In the genomic region with DNA sequence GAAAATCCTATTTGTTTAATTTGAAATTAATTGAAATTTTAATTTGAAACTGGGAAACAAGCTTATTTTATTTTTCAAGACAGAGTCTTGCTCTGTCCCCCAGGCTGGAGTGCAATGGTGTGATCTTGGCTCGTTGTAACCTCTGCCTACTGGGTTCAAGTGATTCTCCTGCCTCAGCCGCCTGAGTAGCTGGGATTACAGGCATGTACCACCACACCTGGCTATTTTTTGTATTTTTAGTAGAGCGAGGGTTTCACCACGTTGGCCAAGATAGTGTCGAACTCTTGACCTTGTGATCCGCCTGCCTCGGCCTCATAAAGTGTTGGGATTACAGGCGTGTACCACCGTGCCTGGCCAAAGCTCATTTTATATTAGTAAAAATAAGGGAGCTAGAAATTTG, we compare ENCODE assay signal across 9 cellular contexts. TPM values are rescaled to one million over a fixed set of nuclear protein-coding genes. Genes with fewer than 3 reads are reported as not detected.
DNase-seq lines count a peak whose midpoint lies in the region; ATAC-seq and TF ChIP-seq lines count a peak whose summit lies in the region.
"Had no signal": no experiment of that assay in that cellular context is flagged by ENCODE, and none has a peak within 500 bp of the region (broad histone marks: within the 10 kb centered on the region; RNA-seq: fewer than 3 reads in every experiment).

No MANE protein-coding gene starts in this region.

- peak overlapping the region; percentile 8 for H3K4me2 ChIP-seq in Karpas-422 (ENCODE audit: low read depth, low read length, poor library complexity, severe bottlenecking)

- no peak for ATAC-seq in natural killer cell
- ATAC-seq in GM19035 (IDR thresholded peaks at IDR 0.05; ENCODE audit: unreplicated experiment) = no peak

- POLR2A ChIA-PET in AG04450 (lab: Yijun Ruan, JAX) = interaction anchor here (1.1 to 3.3 kb wide), 5 partner anchors 8 to 80 kb away, joined by 3 to 22 read pairs (median 4); partner anchors contain the start of gene CDKN1A

- no peaks in the 10 kb centered on the region for H3K9me3 Mint-ChIP-seq in natural killer cell

- H3K9ac ChIP-seq in Karpas-422 (ENCODE audit: low read length) = no peak overlapping the region

- no peaks in the 10 kb centered on the region for H3K9me2 ChIP-seq in Karpas-422 (replicated peaks; ENCODE audit: insufficient read depth, low read length)

- DNase-seq in AG04450 (ENCODE audit: low read depth, low spot score) (no peak), Karpas-422 (no peak), dorsolateral prefrontal cortex (no peak), natural killer cell (no peak), UCSD-AML1 (lab: John Stamatoyannopoulos, UW; ENCODE audit: unreplicated experiment) (no peak), DMS114 treated with DMSO at 0.1 percent for 48 hours (lab: John Stamatoyannopoulos, UW; ENCODE audit: unreplicated experiment) (no peak), iPS-NIHi7 (ENCODE audit: extremely low spot score) (no peak)
- DNase-seq: T1000 had no signal

- intact Hi-C loops in dorsolateral prefrontal cortex (cut with DNase I) = loop anchor here in 1 of 2 donors (5.0 kb wide), 1 partner anchor 571 kb away; the partner anchor contains the start of gene MAPK14
- intact Hi-C loops in natural killer cell (cut with micrococcal nuclease) = loop anchor here (10.0 kb wide), 1 partner anchor 576 kb away; the partner anchor contains the start of gene PIM1

- H3K27me3 Mint-ChIP-seq in natural killer cell (ENCODE audit: low read depth in 2 of 2) = peaks cover 0 to 2% of the 10 kb centered on the region in 2 donors

- no peak overlapping the region for H2AFZ ChIP-seq in Karpas-422 (ENCODE audit: low read length)

- TF ChIP-seq CTCF in AG04450 (IDR thresholded peaks at IDR 0.05; ENCODE audit: low read depth, low read length) = no peak
- no peak for TF ChIP-seq CTCF in dorsolateral prefrontal cortex (IDR thresholded peaks at IDR 0.05 in 54 of 56, conservative IDR thresholded peaks at IDR 0.05 in 2 of 56; ENCODE audit: low read depth in 1 of 56, partially characterized antibody in 56 of 56)
- no peak for TF ChIP-seq CTCF in natural killer cell (IDR thresholded peaks at IDR 0.05)

- H3K27ac Mint-ChIP-seq in natural killer cell = peak overlapping the region; percentile 97 to 99

- peaks cover 40% of the 10 kb centered on the region for H3K4me1 ChIP-seq in Karpas-422 (ENCODE audit: low read length)

- CTCF ChIA-PET in AG04450 (lab: Charles Lee) = interaction anchor here (0.8 to 1.6 kb wide), 4 partner anchors 17 to 161 kb away, joined by 4 to 7 read pairs (median 4); no protein-coding TSS in a partner anchor

- H4K20me1 ChIP-seq in Karpas-422 (ENCODE audit: insufficient read depth, low read depth, low read length) = peaks cover 62% of the 10 kb centered on the region

- peak overlapping the region; percentile 74 for H3K4me3 ChIP-seq in AG04450 (ENCODE audit: low read depth, low read length)
- H3K4me3 ChIP-seq in Karpas-422 (ENCODE audit: low read length) = no peak overlapping the region
- H3K4me3 ChIP-seq in dorsolateral prefrontal cortex = peak overlapping the region; percentile 3 to 99 (median 88)

- peaks cover 66 to 79% of the 10 kb centered on the region in 2 donors for H3K4me1 Mint-ChIP-seq in natural killer cell

- H3K27ac ChIP-seq in AG04450 (ENCODE audit: low read depth, low read length) (no peak overlapping the region), Karpas-422 (ENCODE audit: low read length) (no peak overlapping the region), dorsolateral prefrontal cortex (peak overlapping the region in 18 of 59 donors; percentile 0 to 60 (median 16))

- peaks cover 52% of the 10 kb centered on the region for H3K36me3 Mint-ChIP-seq in natural killer cell

- H3K27me3 ChIP-seq in AG04450 (ENCODE audit: control insufficient read depth, insufficient read depth, low read length) (no peaks in the 10 kb centered on the region), Karpas-422 (ENCODE audit: low read length) (no peaks in the 10 kb centered on the region), dorsolateral prefrontal cortex (no peaks in the 10 kb centered on the region)

- H3K4me3 Mint-ChIP-seq in natural killer cell = peak overlapping the region; percentile 72

- H3K9me3 ChIP-seq in AG04450 (ENCODE audit: control insufficient read depth, insufficient read depth, low read length) = no peaks in the 10 kb centered on the region
- no peaks in the 10 kb centered on the region for H3K9me3 ChIP-seq in Karpas-422 (ENCODE audit: low read length)

- H3K36me3 ChIP-seq in Karpas-422 (ENCODE audit: insufficient read depth, low read length) = peaks cover 84% of the 10 kb centered on the region

- peaks cover 70% of the 10 kb centered on the region for H3K79me2 ChIP-seq in Karpas-422 (ENCODE audit: low read length)

RNA-seq across cellular contexts. Expression of gene SRSF3, which starts 4.2 kb away (rescaled TPM):
- polyA plus RNA-seq in AG04450 (2011; rRNA removed) = 317 and 423 TPM in 2 replicates
- 181 and 213 TPM in 2 replicates for polyA minus RNA-seq in AG04450 (2011; rRNA and poly(A)+ RNA removed)
- total RNA-seq in Karpas-422 (2014; rRNA removed; shearing (Covaris generic); ENCODE audit: low replicate concordance) = 216 and 248 TPM in 2 replicates
- total RNA-seq in dorsolateral prefrontal cortex (100 to 1,000 TPM; 108 to 194 (median 145) TPM), natural killer cell (100 to 1,000 TPM; 445 to 526 (median 447) TPM)

RNA-seq across cellular contexts. Expression of gene STK38, which starts 51.0 kb away (rescaled TPM):
- polyA plus RNA-seq in AG04450 (2011; rRNA removed) = 27.1 and 34.9 TPM in 2 replicates
- polyA minus RNA-seq in AG04450 (2011; rRNA and poly(A)+ RNA removed) = 14.7 and 17.3 TPM in 2 replicates
- 16.8 and 31.5 TPM in 2 replicates for total RNA-seq in Karpas-422 (2014; rRNA removed; shearing (Covaris generic); ENCODE audit: low replicate concordance)
- total RNA-seq in dorsolateral prefrontal cortex (10 to 100 TPM in 106 of 120 experiments, 1 to 10 TPM in 14; 6.3 to 23.4 (median 13.6) TPM), natural killer cell (100 to 1,000 TPM; 105 to 157 (median 126) TPM)
